ENCODE assay signal across 8 cellular contexts in the genomic region with DNA sequence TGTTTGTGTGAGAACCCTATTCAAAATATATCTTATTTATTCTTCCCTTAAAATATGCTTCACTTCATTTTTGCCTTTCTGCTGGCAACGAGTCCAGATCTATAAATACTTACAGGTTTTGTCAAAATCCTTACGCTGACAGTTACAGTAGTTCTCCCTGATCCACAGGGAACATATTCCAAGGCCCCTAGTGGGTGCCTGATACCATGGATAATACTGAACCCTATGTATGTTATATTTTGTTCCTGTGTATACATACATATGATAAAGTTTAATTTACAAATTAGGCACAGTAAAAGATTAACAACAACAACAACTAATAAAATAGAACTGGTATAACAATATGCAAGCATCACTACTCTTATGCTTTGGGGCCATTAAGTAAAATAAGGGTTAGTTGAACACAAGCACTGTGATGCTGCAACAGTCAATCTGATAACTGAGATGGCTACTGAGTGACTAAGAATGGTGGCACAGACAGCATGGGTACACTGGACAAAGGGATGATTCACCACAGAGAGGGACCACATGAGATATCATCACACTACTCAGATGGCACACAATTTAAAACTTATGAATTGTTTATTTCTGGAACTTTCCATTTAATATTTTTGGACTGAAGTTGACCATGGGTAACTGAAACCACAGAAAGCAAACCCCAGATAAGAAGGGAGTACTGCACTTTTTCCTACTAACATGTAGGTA. TPM values are rescaled to one million over a fixed set of nuclear protein-coding genes. Genes with fewer than 3 reads are reported as not detected.
DNase-seq lines count a peak whose midpoint lies in the region; ATAC-seq and TF ChIP-seq lines count a peak whose summit lies in the region.

No MANE protein-coding gene starts in this region.

- no peak overlapping the region for H3K9ac ChIP-seq in BLaER1
- no peak overlapping the region for H3K9ac ChIP-seq in colonic mucosa (ENCODE audit: low read depth in 2 of 2, low read length in 2 of 2)

- H3K4me3 ChIP-seq in BLaER1 = no peak overlapping the region
- no peak overlapping the region for H3K4me3 ChIP-seq in gastroesophageal sphincter
- no peak overlapping the region for H3K4me3 ChIP-seq in colonic mucosa

- H3K4me1 Mint-ChIP-seq in type B pancreatic cell (ENCODE audit: unreplicated experiment) = no peaks in the 10 kb centered on the region

- peak; percentile 53 for DNase-seq in HT1080 (ENCODE audit: low read depth)
- no peak for DNase-seq in NAMALWA (ENCODE audit: low spot score)
- no peak for DNase-seq in colonic mucosa
- no peak for DNase-seq in type B pancreatic cell (ENCODE audit: extremely low spot score, unreplicated experiment)
- DNase-seq in NCI-H2029 (lab: John Stamatoyannopoulos, UW) = no peak

- peaks cover 5% of the 10 kb centered on the region; the same call in 1 of the 2 replicates for H3K9me3 ChIP-seq in BLaER1
- no peaks in the 10 kb centered on the region for H3K9me3 ChIP-seq in gastroesophageal sphincter
- H3K9me3 ChIP-seq in colonic mucosa = no peaks in the 10 kb centered on the region

- H3K9me3 Mint-ChIP-seq in type B pancreatic cell = no peaks in the 10 kb centered on the region

- TF ChIP-seq POLR2A in gastroesophageal sphincter (IDR thresholded peaks at IDR 0.05) = no peak

- TF ChIP-seq CTCF in gastroesophageal sphincter (IDR thresholded peaks at IDR 0.05) (no peak), colonic mucosa (IDR thresholded peaks at IDR 0.05) (no peak), type B pancreatic cell (conservative IDR thresholded peaks at IDR 0.05) (no peak)

- H3K4me3 Mint-ChIP-seq in type B pancreatic cell = no peak overlapping the region

- TF ChIP-seq EP300 in gastroesophageal sphincter (IDR thresholded peaks at IDR 0.05) = no peak

- 59% methylated on average over 2 of the region's 2 CpGs; no CpG with 5 or more reads in 1 of the 2 donors for WGBS in gastroesophageal sphincter (ENCODE audit: low coverage in 1 of 2), 2 donors

- H3K27me3 ChIP-seq in BLaER1 (no peaks in the 10 kb centered on the region), gastroesophageal sphincter (no peaks in the 10 kb centered on the region), colonic mucosa (no peaks in the 10 kb centered on the region)

- H4K20me1 ChIP-seq in BLaER1 = no peaks in the 10 kb centered on the region

- H3K27ac Mint-ChIP-seq in type B pancreatic cell = no peak overlapping the region

- H3K36me3 Mint-ChIP-seq in type B pancreatic cell = no peaks in the 10 kb centered on the region

- intact Hi-C loops in colonic mucosa (cut with DNase I) = no loop called here

- peak overlapping the region; percentile 15; the same call in 1 of the 2 replicates for H3K4me2 ChIP-seq in BLaER1

- ATAC-seq in GM21390 (IDR thresholded peaks at IDR 0.05; ENCODE audit: unreplicated experiment) (peak; percentile 59), gastroesophageal sphincter (peak; percentile 35)

- peaks cover 3% of the 10 kb centered on the region for H3K27me3 Mint-ChIP-seq in type B pancreatic cell

- H3K27ac ChIP-seq in BLaER1 (no peak overlapping the region), gastroesophageal sphincter (peak overlapping the region in 2 of 4 donors; percentile 12 to 28), colonic mucosa (no peak overlapping the region)

- no peaks in the 10 kb centered on the region for H3K36me3 ChIP-seq in BLaER1
- H3K36me3 ChIP-seq in gastroesophageal sphincter = no peaks in the 10 kb centered on the region
- no peaks in the 10 kb centered on the region for H3K36me3 ChIP-seq in colonic mucosa

- peaks cover 17% of the 10 kb centered on the region for H3K4me1 ChIP-seq in BLaER1
- H3K4me1 ChIP-seq in gastroesophageal sphincter = peaks cover 7 to 29% (median 18%) of the 10 kb centered on the region in 3 donors
- H3K4me1 ChIP-seq in colonic mucosa = no peaks in the 10 kb centered on the region

RNA-seq across cellular contexts. Expression of a gene that starts 29.4 kb away (rescaled TPM):
- 23.5 and 34.0 TPM in 2 replicates for total RNA-seq in HT1080 (2014; rRNA removed; shearing (Covaris generic))
- 39.5 and 44.9 TPM in 2 replicates for polyA plus RNA-seq in HT1080 (2015; cell fraction: cytosol; rRNA removed)
- polyA plus RNA-seq in HT1080 (2015; cell fraction: nucleus; rRNA removed) = 13.6 and 14.6 TPM in 2 replicates
- total RNA-seq in gastroesophageal sphincter (10 to 100 TPM; 51.5 to 81.6 (median 66.1) TPM), colonic mucosa (10 to 100 TPM; 48.7 to 71.7 TPM), type B pancreatic cell (ENCODE audit: low replicate concordance) (12.0 and 14.7 TPM in 2 replicates)
